Comparison of ENCODE assay signal across 8 cellular contexts in genomic region chr6:47134476-47135189, GRCh38.
DNase-seq lines count a peak whose midpoint lies in the region; ATAC-seq, FAIRE-seq and TF ChIP-seq lines count a peak whose summit lies in the region.

No MANE protein-coding gene starts in this region.

- no peaks in the 10 kb centered on the region for H3K79me2 ChIP-seq in PC-3 (ENCODE audit: low read length)

- H3K36me3 ChIP-seq in PC-3 (ENCODE audit: low read depth, low read length): no peaks in the 10 kb centered on the region

- peaks cover 5% of the 10 kb centered on the region for H3K27me3 Mint-ChIP-seq in activated T-helper 2 cell treated with anti-CD3 and anti-CD28 coated beads, Interferon-gamma antibody, Interleukin-2, Interleukin-4, amounts not matched to agents 10 μg/mL and 5 μg/mL and 100 μg/mL, durations not matched to agents 14 hours and 24 hours and 36 hours (ENCODE audit: low read depth)
- peaks cover 31% of the 10 kb centered on the region for H3K27me3 Mint-ChIP-seq in stimulated activated memory B cell treated with anti-CD40 and anti-IgM and Interleukin-4, amounts not matched to agents 10 μg/mL and 1 μg/mL and 100 μg/mL, for 72 hours

- no peak overlapping the region for H3K27ac Mint-ChIP-seq in activated T-helper 2 cell treated with anti-CD3 and anti-CD28 coated beads, Interferon-gamma antibody, Interleukin-2, Interleukin-4, amounts not matched to agents 10 μg/mL and 5 μg/mL and 100 μg/mL, durations not matched to agents 14 hours and 24 hours and 36 hours
- no peak overlapping the region for H3K27ac Mint-ChIP-seq in stimulated activated memory B cell treated with anti-CD40 and anti-IgM and Interleukin-4, amounts not matched to agents 10 μg/mL and 1 μg/mL and 100 μg/mL, for 72 hours

- H2AFZ ChIP-seq in PC-3 (ENCODE audit: low read length): no peak overlapping the region

- H3K9ac ChIP-seq in PC-3 (ENCODE audit: low read length): peak overlapping the region; percentile 82

- H3K4me3 ChIP-seq in PC-3 (ENCODE audit: low read length): peak overlapping the region; percentile 39

- DNase-seq in HTR-8/SVneo (ENCODE audit: insufficient read length, low spot score) (peak; percentile 71), PC-3 (peak; percentile 99), pons (ENCODE audit: low spot score) (peak; percentile 16), GOT3 (lab: John Stamatoyannopoulos, UW) (no peak)
- DNase-seq in activated T-helper 2 cell treated with anti-CD3 and anti-CD28 coated beads, Interferon-gamma antibody, Interleukin-2, Interleukin-4, amounts not matched to agents 10 μg/mL and 5 μg/mL and 100 μg/mL, durations not matched to agents 14 hours and 24 hours and 36 hours (ENCODE audit: low spot score): no peak

- peaks cover 3% of the 10 kb centered on the region for H3K9me3 Mint-ChIP-seq in activated T-helper 2 cell treated with anti-CD3 and anti-CD28 coated beads, Interferon-gamma antibody, Interleukin-2, Interleukin-4, amounts not matched to agents 10 μg/mL and 5 μg/mL and 100 μg/mL, durations not matched to agents 14 hours and 24 hours and 36 hours
- no peaks in the 10 kb centered on the region for H3K9me3 Mint-ChIP-seq in stimulated activated memory B cell treated with anti-CD40 and anti-IgM and Interleukin-4, amounts not matched to agents 10 μg/mL and 1 μg/mL and 100 μg/mL, for 72 hours

- CTCF ChIA-PET in PC-3 (lab: Charles Lee): interaction anchor here (0.7 kb wide), 1 partner anchor 36 kb away, joined by 6 read pairs; no protein-coding TSS in a partner anchor

- H3K4me1 ChIP-seq in PC-3 (ENCODE audit: insufficient read depth, low read length): peaks cover 32% of the 10 kb centered on the region

- no peaks in the 10 kb centered on the region for H3K9me2 ChIP-seq in PC-3 (replicated peaks; ENCODE audit: low read length)

- no peaks in the 10 kb centered on the region for H3K9me3 ChIP-seq in PC-3 (ENCODE audit: low read length)

- H3K27ac ChIP-seq in PC-3 (ENCODE audit: low read length): peak overlapping the region; percentile 96

- H4K20me1 ChIP-seq in PC-3 (ENCODE audit: low read length): no peaks in the 10 kb centered on the region

- peak overlapping the region; percentile 70 for H3K4me2 ChIP-seq in PC-3 (ENCODE audit: low read length)

- peaks cover 3% of the 10 kb centered on the region for H3F3A ChIP-seq in PC-3 (ENCODE audit: low read length, unreplicated experiment)

- FAIRE-seq in HTR-8/SVneo (lab: Jason Lieb, UNC): peak; percentile 62

- no peak overlapping the region for H3K4me3 Mint-ChIP-seq in activated T-helper 2 cell treated with anti-CD3 and anti-CD28 coated beads, Interferon-gamma antibody, Interleukin-2, Interleukin-4, amounts not matched to agents 10 μg/mL and 5 μg/mL and 100 μg/mL, durations not matched to agents 14 hours and 24 hours and 36 hours (ENCODE audit: low read depth)
- no peak overlapping the region for H3K4me3 Mint-ChIP-seq in stimulated activated memory B cell treated with anti-CD40 and anti-IgM and Interleukin-4, amounts not matched to agents 10 μg/mL and 1 μg/mL and 100 μg/mL, for 72 hours

- ATAC-seq in PC-3 (peak; percentile 72), esophagus mucosa (peak; percentile 84), HG03280 (IDR thresholded peaks at IDR 0.05; ENCODE audit: unreplicated experiment) (no peak)
- no peak for ATAC-seq in stimulated activated memory B cell treated with anti-CD40 and anti-IgM and Interleukin-4, amounts not matched to agents 10 μg/mL and 1 μg/mL and 100 μg/mL, for 72 hours

- intact Hi-C loops in PC-3 (cut with micrococcal nuclease): loop anchor here (1.0 to 5.0 kb wide), 7 partner anchors 27 to 164 kb away; no protein-coding TSS in a partner anchor
- intact Hi-C loops in activated T-helper 2 cell treated with anti-CD3 and anti-CD28 coated beads, Interferon-gamma antibody, Interleukin-2, Interleukin-4, amounts not matched to agents 10 μg/mL and 5 μg/mL and 100 μg/mL, durations not matched to agents 14 hours and 24 hours and 36 hours (cut with micrococcal nuclease): no loop called here

- no TSS peak for BruUV-seq in PC-3 (replicated peaks; lab: Mats Ljungman, UMichigan)

- no peak for TF ChIP-seq CTCF in PC-3 (conservative IDR thresholded peaks at IDR 0.05; ENCODE audit: low read depth, low read length)

- POLR2A ChIA-PET in PC-3 (lab: Charles Lee; ENCODE audit: unreplicated experiment): interaction anchor here (0.6 kb wide), 1 partner anchor 95 kb away, joined by 3 read pairs; no protein-coding TSS in a partner anchor

- H3K4me1 Mint-ChIP-seq in activated T-helper 2 cell treated with anti-CD3 and anti-CD28 coated beads, Interferon-gamma antibody, Interleukin-2, Interleukin-4, amounts not matched to agents 10 μg/mL and 5 μg/mL and 100 μg/mL, durations not matched to agents 14 hours and 24 hours and 36 hours (ENCODE audit: low read depth): peaks cover 9% of the 10 kb centered on the region
- H3K4me1 Mint-ChIP-seq in stimulated activated memory B cell treated with anti-CD40 and anti-IgM and Interleukin-4, amounts not matched to agents 10 μg/mL and 1 μg/mL and 100 μg/mL, for 72 hours: peaks cover 7% of the 10 kb centered on the region

- no peaks in the 10 kb centered on the region for H3K27me3 ChIP-seq in PC-3 (ENCODE audit: low read length)

- H3K36me3 Mint-ChIP-seq in activated T-helper 2 cell treated with anti-CD3 and anti-CD28 coated beads, Interferon-gamma antibody, Interleukin-2, Interleukin-4, amounts not matched to agents 10 μg/mL and 5 μg/mL and 100 μg/mL, durations not matched to agents 14 hours and 24 hours and 36 hours (ENCODE audit: low read depth): no peaks in the 10 kb centered on the region
- no peaks in the 10 kb centered on the region for H3K36me3 Mint-ChIP-seq in stimulated activated memory B cell treated with anti-CD40 and anti-IgM and Interleukin-4, amounts not matched to agents 10 μg/mL and 1 μg/mL and 100 μg/mL, for 72 hours

Comparison
In these comparisons a context has a peak if more than half of its experiments do, and no peak if none do; other contexts are left out.
1. DNase-seq: peak in HTR-8/SVneo (single experiment), PC-3 (single experiment) and pons (single experiment); none in GOT3 (single experiment) and activated T-helper 2 cell treated with anti-CD3 and anti-CD28 coated beads, Interferon-gamma antibody, Interleukin-2, Interleukin-4, amounts not matched to agents 10 μg/mL and 5 μg/mL and 100 μg/mL, durations not matched to agents 14 hours and 24 hours and 36 hours (single experiment).
2. ATAC-seq: peak in PC-3 (single experiment) and esophagus mucosa (single experiment); none in stimulated activated memory B cell treated with anti-CD40 and anti-IgM and Interleukin-4, amounts not matched to agents 10 μg/mL and 1 μg/mL and 100 μg/mL, for 72 hours (single experiment) and HG03280 (single experiment).